ENCODE assay signal across 11 cellular contexts in the genomic region with DNA sequence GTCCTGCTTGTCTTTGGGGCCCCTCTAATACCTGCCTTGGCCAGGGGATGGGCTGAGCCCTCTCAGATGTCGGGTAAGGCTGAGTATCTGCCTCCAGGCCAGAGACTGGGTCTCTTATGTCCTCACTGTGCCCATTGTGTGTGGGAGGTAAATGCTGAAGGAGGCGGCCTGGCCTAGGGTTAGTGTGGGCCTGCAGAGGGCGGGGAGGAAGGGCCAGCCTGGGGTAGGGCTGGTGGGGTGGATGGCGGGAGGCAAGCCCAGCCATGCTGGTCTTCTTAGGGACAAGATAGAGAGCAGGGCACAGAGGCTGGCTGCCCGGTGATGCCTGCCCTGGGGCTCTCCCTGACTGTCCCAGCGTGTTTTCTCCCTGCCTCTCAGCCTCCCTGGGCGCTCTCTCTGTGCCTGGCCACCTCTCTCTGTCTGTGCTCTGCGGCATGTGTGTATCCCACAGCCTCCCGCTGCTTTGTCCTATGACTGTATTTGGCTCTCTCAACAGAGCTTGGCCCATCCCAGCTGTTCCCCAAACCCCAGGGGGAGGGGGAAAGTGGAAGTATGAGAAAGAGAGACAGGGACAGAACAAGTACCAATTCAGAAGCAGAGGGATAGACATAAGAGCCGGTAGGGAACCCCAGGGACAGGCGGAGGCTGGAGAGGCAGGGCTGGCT. TPM values are rescaled to one million over a fixed set of nuclear protein-coding genes. Genes with fewer than 3 reads are reported as not detected.
DNase-seq lines count a peak whose midpoint lies in the region; ATAC-seq and TF ChIP-seq lines count a peak whose summit lies in the region.
"Had no signal": no experiment of that assay in that cellular context is flagged by ENCODE, and none has a peak within 500 bp of the region (broad histone marks: within the 10 kb centered on the region; RNA-seq: fewer than 3 reads in every experiment).

No MANE protein-coding gene starts in this region.

- TF ChIP-seq CTCF in brain (conservative IDR thresholded peaks at IDR 0.05) (no peak), left lung (IDR thresholded peaks at IDR 0.05) (no peak), spleen (IDR thresholded peaks at IDR 0.05 in 8 of 11, conservative IDR thresholded peaks at IDR 0.05 in 3 of 11) (no peak), GM13976 (IDR thresholded peaks at IDR 0.05; ENCODE audit: borderline replicate concordance, control extremely low read depth, extremely low read depth, insufficient read depth, missing control alignments) (no peak)

- H3K4me1 Mint-ChIP-seq in brain: peaks cover 42% of the 10 kb centered on the region

- H3K4me1 ChIP-seq in left lung (peaks cover 0 to 15% of the 10 kb centered on the region in 2 donors), spleen (peaks cover 25 to 100% (median 83%) of the 10 kb centered on the region in 6 donors)

- H3K27ac Mint-ChIP-seq in brain: peak overlapping the region; percentile 78 to 93 (median 80)
- H3K27ac Mint-ChIP-seq: activated naive CD4-positive, alpha-beta T cell treated with anti-CD3 and anti-CD28 coated beads, Interleukin-2, amount 50 U/mL, for 24 hours had no signal

- H3K9me3 ChIP-seq in left lung: no peaks in the 10 kb centered on the region
- no peaks in the 10 kb centered on the region for H3K9me3 ChIP-seq in spleen
- H3K9me3 ChIP-seq: thoracic aorta had no signal

- no peak for TF ChIP-seq POLR2A in spleen (IDR thresholded peaks at IDR 0.05)

- DNase-seq in LHCN-M2 (ENCODE audit: low read depth): peak; percentile 76
- no peak for DNase-seq in left lung
- DNase-seq in spleen: no peak
- DNase-seq in NCI-H2029 treated with DMSO at 0.1 percent for 48 hours (lab: John Stamatoyannopoulos, UW): no peak
- DNase-seq in activated gamma-delta T cell (lab: John Stamatoyannopoulos, UW): no peak
- DNase-seq in GM13976 (ENCODE audit: low spot score): no peak
- DNase-seq in effector CD4-positive, alpha-beta T cell: no peak
- DNase-seq: PC-9 had no signal

- intact Hi-C loops in left lung (cut with DNase I): no loop called here
- intact Hi-C loops in spleen (cut with DNase I; ENCODE audit: low total_unique reads): no loop called here

- in situ Hi-C loops in GM13976 (cut with MboI; ENCODE audit: low sequenced_read_pairs, unreplicated experiment): no loop called here

- no peaks in the 10 kb centered on the region for H3K36me3 ChIP-seq in left lung
- H3K36me3 ChIP-seq in spleen: no peaks in the 10 kb centered on the region
- H3K36me3 ChIP-seq: thoracic aorta had no signal

- H3K4me3 ChIP-seq in left lung (no peak overlapping the region), spleen (no peak overlapping the region)
- H3K4me3 ChIP-seq: PC-9, thoracic aorta had no signal

- H3K4me3 Mint-ChIP-seq in brain: peak overlapping the region in 3 of 5 experiments; percentile 3 to 38 (median 18)
- H3K4me3 Mint-ChIP-seq: activated naive CD4-positive, alpha-beta T cell treated with anti-CD3 and anti-CD28 coated beads, Interleukin-2, amount 50 U/mL, for 24 hours had no signal

- H3K9me3 Mint-ChIP-seq in brain: no peaks in the 10 kb centered on the region
- H3K9me3 Mint-ChIP-seq: activated naive CD4-positive, alpha-beta T cell treated with anti-CD3 and anti-CD28 coated beads, Interleukin-2, amount 50 U/mL, for 24 hours had no signal

- ATAC-seq in left lung: peak; percentile 53

- peaks cover 10% of the 10 kb centered on the region for H3K27me3 Mint-ChIP-seq in brain

- H3K27me3 ChIP-seq in left lung: peaks cover 0 to 83% of the 10 kb centered on the region in 2 donors
- peaks cover 0 to 17% (median 0%) of the 10 kb centered on the region in 7 donors for H3K27me3 ChIP-seq in spleen (replicated peaks in 1 of 7)

- H3K27ac ChIP-seq in left lung (no peak overlapping the region), spleen (peak overlapping the region in 6 of 8 donors; percentile 26 to 65 (median 38))
- H3K27ac ChIP-seq: PC-9, thoracic aorta had no signal

- no peaks in the 10 kb centered on the region for H3K36me3 Mint-ChIP-seq in brain
- H3K36me3 Mint-ChIP-seq: activated naive CD4-positive, alpha-beta T cell treated with anti-CD3 and anti-CD28 coated beads, Interleukin-2, amount 50 U/mL, for 24 hours had no signal

- 64 to 78% (median 76%) methylated on average over 10 to 11 of the region's 11 CpGs for WGBS in spleen, 5 donors

RNA-seq across cellular contexts. Expression of a gene that starts 57.0 kb away (rescaled TPM):
- total RNA-seq in LHCN-M2 (2014; rRNA removed) (0.06 TPM in 1 of 2 replicates, not detected in the other), left lung (10 to 100 TPM in 1 of 2 donors, 1 to 10 TPM in 1; 9.7 to 13.8 TPM), spleen (100 to 1,000 TPM; 244 to 584 (median 346) TPM)
- 0.13 TPM for polyA plus RNA-seq in LHCN-M2 (2012)
- polyA plus RNA-seq in brain (ENCODE audit: insufficient read depth, low read depth, low replicate concordance) (26.1 TPM), spleen (100 to 1,000 TPM in 1 of 3 donors, 10 to 100 TPM in 2; 58.2 to 158 (median 72.8) TPM)

Comparison
In these comparisons a context has a peak if more than half of its experiments do, and no peak if none do; other contexts are left out.
1. H3K27ac ChIP-seq: peak in spleen (6 of 8); none in left lung (0 of 2).
2. RNA of a gene that starts 57.0 kb away (total RNA-seq): 244 to 584 TPM in spleen; 9.7 to 13.8 TPM in left lung and 0.06 TPM in LHCN-M2; every median in the first group is over 10 times any median in the second.